10 cellular contexts compared by ENCODE assay signal in the genomic region with DNA sequence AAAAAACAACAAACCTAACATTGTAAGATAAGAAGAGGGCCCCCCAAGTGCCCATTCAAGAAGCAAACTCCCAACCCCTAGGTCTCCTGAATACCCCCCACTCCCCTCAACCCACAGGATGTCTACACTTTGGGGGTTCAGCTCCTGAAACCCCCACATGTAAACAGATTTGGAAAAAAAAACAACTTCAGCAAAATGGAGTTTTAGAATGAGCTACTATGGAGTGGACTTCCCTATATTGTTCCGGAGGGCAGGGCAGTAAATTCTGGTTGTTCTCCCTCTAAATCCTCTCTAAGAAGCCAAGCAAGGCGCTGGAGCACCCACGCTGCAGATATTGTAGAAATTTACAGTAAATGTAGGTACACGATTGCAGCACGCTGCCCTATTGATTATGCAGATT. TPM values are rescaled to one million over a fixed set of nuclear protein-coding genes. Genes with fewer than 3 reads are reported as not detected.
DNase-seq lines count a peak whose midpoint lies in the region; ATAC-seq and TF ChIP-seq lines count a peak whose summit lies in the region.
"Had no signal": no experiment of that assay in that cellular context is flagged by ENCODE, and none has a peak within 500 bp of the region (broad histone marks: within the 10 kb centered on the region; RNA-seq: fewer than 3 reads in every experiment).

No MANE protein-coding gene starts in this region.

- H3K27me3 ChIP-seq in HAP-1 (ENCODE audit: low read depth) (no peaks in the 10 kb centered on the region), ascending aorta (no peaks in the 10 kb centered on the region), skeletal muscle satellite cell (ENCODE audit: control insufficient read depth, insufficient read depth, low read length) (no peaks in the 10 kb centered on the region)

- ATAC-seq in HG03175 (IDR thresholded peaks at IDR 0.05; ENCODE audit: unreplicated experiment) (no peak), GM21619 (IDR thresholded peaks at IDR 0.05; ENCODE audit: unreplicated experiment) (no peak)

- DNase-seq in HAP-1 (ENCODE audit: low spot score in 2 of 2) (no peak), ascending aorta (ENCODE audit: low spot score in 2 of 2) (no peak), islet precursor cell (peak; percentile 35), SIG-M5 (lab: John Stamatoyannopoulos, UW) (no peak), NCI-H128 (lab: John Stamatoyannopoulos, UW; ENCODE audit: unreplicated experiment) (no peak)
- DNase-seq: NCI-H1694, T-helper 2 cell had no signal

- TF ChIP-seq CTCF in ascending aorta (IDR thresholded peaks at IDR 0.05), result no peak

- H3K4me1 ChIP-seq in HAP-1, result peaks cover 58% of the 10 kb centered on the region
- H3K4me1 ChIP-seq in ascending aorta, result peaks cover 4 to 25% of the 10 kb centered on the region in 2 donors
- H3K4me1 ChIP-seq in skeletal muscle satellite cell (ENCODE audit: control insufficient read depth, insufficient read depth, low read length), result peaks cover 65% of the 10 kb centered on the region

- no peaks in the 10 kb centered on the region for H3K36me3 ChIP-seq in HAP-1 (replicated peaks)
- H3K36me3 ChIP-seq in ascending aorta, result no peaks in the 10 kb centered on the region
- H3K36me3 ChIP-seq in skeletal muscle satellite cell (ENCODE audit: insufficient read depth, low read length), result no peaks in the 10 kb centered on the region

- H3K9me3 ChIP-seq in HAP-1 (no peaks in the 10 kb centered on the region), ascending aorta (no peaks in the 10 kb centered on the region), skeletal muscle satellite cell (replicated peaks; ENCODE audit: low read length) (no peaks in the 10 kb centered on the region)

- H3K4me2 ChIP-seq in skeletal muscle satellite cell (ENCODE audit: low read length), result peak overlapping the region; percentile 86

- in situ Hi-C loops in HAP-1 (cut with MboI; ENCODE audit: low sequenced_read_pairs), result no loop called here

- peak overlapping the region; percentile 86 for H3K9ac ChIP-seq in skeletal muscle satellite cell (ENCODE audit: low read depth, low read length)

- H3K27ac ChIP-seq in ascending aorta, result peak overlapping the region; percentile 98 to 99

- H3K4me3 ChIP-seq in HAP-1, result peak overlapping the region; percentile 38
- peak overlapping the region; percentile 85 to 88 for H3K4me3 ChIP-seq in ascending aorta
- H3K4me3 ChIP-seq in skeletal muscle satellite cell (ENCODE audit: low read length), result peak overlapping the region; percentile 67

- intact Hi-C loops in ascending aorta (cut with DNase I), result loop anchor here (5.0 to 10.0 kb wide), 2 partner anchors 36 to 392 kb away; no protein-coding TSS in a partner anchor

RNA-seq across cellular contexts. Expression of a gene that starts 8.5 kb away (rescaled TPM):
- 34.8 TPM for total RNA-seq in ascending aorta
- total RNA-seq in skeletal muscle satellite cell (2012; rRNA removed), result 5.1 and 8.3 TPM in 2 replicates
